8 cellular contexts compared by ENCODE assay signal in genomic region chr5:82820958-82821880, GRCh38.
DNase-seq lines count a peak whose midpoint lies in the region; ATAC-seq, FAIRE-seq and TF ChIP-seq lines count a peak whose summit lies in the region.

No MANE protein-coding gene starts in this region.

- H3K4me1 ChIP-seq in MM.1S (ENCODE audit: low read length): peaks cover 20% of the 10 kb centered on the region
- no peaks in the 10 kb centered on the region for H3K4me1 ChIP-seq in prostate gland (replicated peaks)
- peaks cover 0 to 3% of the 10 kb centered on the region in 2 experiments; a peak in 1 of 4 replicates for H3K4me1 ChIP-seq in SK-N-SH (ENCODE audit: control insufficient read depth in 1 of 2, insufficient read depth in 2 of 2, low read depth in 1 of 2, low read length in 1 of 2)

- H3K9ac ChIP-seq in MM.1S (ENCODE audit: low read length): peak overlapping the region; percentile 44; the same call in 1 of the 2 replicates
- no peak overlapping the region for H3K9ac ChIP-seq in SK-N-SH

- no peaks in the 10 kb centered on the region for H3K9me3 Mint-ChIP-seq in activated CD4-positive, alpha-beta T cell treated with anti-CD3 and anti-CD28 coated beads, Interleukin-2, amount 10 ng/mL, durations not matched to agents 24 days and 14 days
- H3K9me3 Mint-ChIP-seq in activated CD4-positive, alpha-beta T cell treated with anti-CD3 and anti-CD28 coated beads for 36 hours (ENCODE audit: low read depth): no peaks in the 10 kb centered on the region

- H3K36me3 Mint-ChIP-seq in activated CD4-positive, alpha-beta T cell treated with anti-CD3 and anti-CD28 coated beads, Interleukin-2, amount 10 ng/mL, durations not matched to agents 24 days and 14 days (ENCODE audit: low read depth): no peaks in the 10 kb centered on the region
- no peaks in the 10 kb centered on the region for H3K36me3 Mint-ChIP-seq in activated CD4-positive, alpha-beta T cell treated with anti-CD3 and anti-CD28 coated beads for 36 hours (ENCODE audit: low read depth)

- H2AFZ ChIP-seq in MM.1S (ENCODE audit: low read length) (peak overlapping the region; percentile 57), SK-N-SH (ENCODE audit: low read depth) (no peak overlapping the region)

- WGBS in prostate gland: 48% methylated on average over 10 of the region's 10 CpGs
- WGBS in SK-N-SH (ENCODE audit: low lambda C conversion rate): 57% methylated on average over 10 of the region's 10 CpGs

- H3K9me3 ChIP-seq in MM.1S (replicated peaks; ENCODE audit: insufficient read depth, low read length) (no peaks in the 10 kb centered on the region), prostate gland (no peaks in the 10 kb centered on the region), SK-N-SH (no peaks in the 10 kb centered on the region)

- H3K27me3 ChIP-seq in MM.1S (replicated peaks; ENCODE audit: insufficient read depth, low read length) (no peaks in the 10 kb centered on the region), prostate gland (replicated peaks; ENCODE audit: insufficient read depth) (no peaks in the 10 kb centered on the region), SK-N-SH (ENCODE audit: insufficient read depth) (no peaks in the 10 kb centered on the region)

- H3K79me2 ChIP-seq in MM.1S (ENCODE audit: low read length): no peaks in the 10 kb centered on the region
- no peaks in the 10 kb centered on the region for H3K79me2 ChIP-seq in SK-N-SH (ENCODE audit: insufficient read depth)

- H3K4me1 Mint-ChIP-seq in activated CD4-positive, alpha-beta T cell treated with anti-CD3 and anti-CD28 coated beads, Interleukin-2, amount 10 ng/mL, durations not matched to agents 24 days and 14 days: peaks cover 10% of the 10 kb centered on the region
- peaks cover 21% of the 10 kb centered on the region for H3K4me1 Mint-ChIP-seq in activated CD4-positive, alpha-beta T cell treated with anti-CD3 and anti-CD28 coated beads for 36 hours

- H3F3A ChIP-seq in MM.1S (ENCODE audit: insufficient read depth, low read length) (peaks cover 22% of the 10 kb centered on the region), SK-N-SH (replicated peaks; ENCODE audit: insufficient read depth) (no peaks in the 10 kb centered on the region)

- TF ChIP-seq RAD21 in SK-N-SH (IDR thresholded peaks at IDR 0.05; ENCODE audit: low read length): no peak

- peak overlapping the region; percentile 61 for H3K4me2 ChIP-seq in MM.1S (ENCODE audit: low read depth, low read length)
- no peak overlapping the region for H3K4me2 ChIP-seq in SK-N-SH

- DNase-seq in activated CD4-positive, alpha-beta T cell treated with anti-CD3 and anti-CD28 coated beads, Interleukin-2, amount 10 ng/mL, durations not matched to agents 24 days and 14 days: no peak
- no peak for DNase-seq in activated CD4-positive, alpha-beta T cell treated with anti-CD3 and anti-CD28 coated beads for 36 hours
- DNase-seq in MM.1S: peak; percentile 85
- DNase-seq in retina: peak; percentile 36
- DNase-seq in prostate gland (ENCODE audit: low spot score): no peak
- DNase-seq in H54 (ENCODE audit: insufficient read length, low spot score): no peak
- DNase-seq in SK-N-SH: no peak

- no peaks in the 10 kb centered on the region for H3K27me3 Mint-ChIP-seq in activated CD4-positive, alpha-beta T cell treated with anti-CD3 and anti-CD28 coated beads, Interleukin-2, amount 10 ng/mL, durations not matched to agents 24 days and 14 days
- H3K27me3 Mint-ChIP-seq in activated CD4-positive, alpha-beta T cell treated with anti-CD3 and anti-CD28 coated beads for 36 hours: no peaks in the 10 kb centered on the region

- no peaks in the 10 kb centered on the region for H3K9me2 ChIP-seq in MM.1S (replicated peaks; ENCODE audit: insufficient read depth, low read length)
- no peaks in the 10 kb centered on the region for H3K9me2 ChIP-seq in SK-N-SH

- CTCF ChIA-PET in activated CD4-positive, alpha-beta T cell treated with anti-CD3 and anti-CD28 coated beads for 36 hours (lab: Charles Lee): interaction anchor here (1.4 kb wide), 1 partner anchor 13 kb away, joined by 3 read pairs; no protein-coding TSS in a partner anchor
- CTCF ChIA-PET in SK-N-SH (lab: Yijun Ruan, JAX): no interaction called here

- H3K27ac ChIP-seq in MM.1S (ENCODE audit: low read length): peak overlapping the region; percentile 87
- H3K27ac ChIP-seq in prostate gland: no peak overlapping the region
- no peak overlapping the region; a peak in 1 of 4 replicates for H3K27ac ChIP-seq in SK-N-SH (ENCODE audit: low read depth in 2 of 2, low read length in 1 of 2)

- no peak for TF ChIP-seq EP300 in SK-N-SH (IDR thresholded peaks at IDR 0.05; ENCODE audit: borderline replicate concordance in 1 of 2, low read depth in 1 of 2, low read length in 1 of 2)

- H3K36me3 ChIP-seq in MM.1S (replicated peaks; ENCODE audit: insufficient read depth, low read length): no peaks in the 10 kb centered on the region
- no peaks in the 10 kb centered on the region for H3K36me3 ChIP-seq in prostate gland
- no peaks in the 10 kb centered on the region for H3K36me3 ChIP-seq in SK-N-SH (replicated peaks in 1 of 2; ENCODE audit: control insufficient read depth in 1 of 2, insufficient read depth in 2 of 2, low read length in 1 of 2)

- H3K4me3 ChIP-seq in MM.1S (ENCODE audit: low read length): peak overlapping the region; percentile 48
- no peak overlapping the region for H3K4me3 ChIP-seq in prostate gland
- H3K4me3 ChIP-seq in SK-N-SH (ENCODE audit: low read depth in 2 of 2, low read length in 1 of 2): no peak overlapping the region

- TF ChIP-seq CTCF in MM.1S (IDR thresholded peaks at IDR 0.05; ENCODE audit: low read length): no peak
- no peak for TF ChIP-seq CTCF in prostate gland (IDR thresholded peaks at IDR 0.05)
- no peak for TF ChIP-seq CTCF in SK-N-SH (IDR thresholded peaks at IDR 0.05)

- no peaks in the 10 kb centered on the region for H4K20me1 ChIP-seq in MM.1S (ENCODE audit: insufficient read depth, low read length)
- H4K20me1 ChIP-seq in SK-N-SH (ENCODE audit: insufficient read depth): no peaks in the 10 kb centered on the region

- no peak overlapping the region for H3K27ac Mint-ChIP-seq in activated CD4-positive, alpha-beta T cell treated with anti-CD3 and anti-CD28 coated beads, Interleukin-2, amount 10 ng/mL, durations not matched to agents 24 days and 14 days
- H3K27ac Mint-ChIP-seq in activated CD4-positive, alpha-beta T cell treated with anti-CD3 and anti-CD28 coated beads for 36 hours: no peak overlapping the region

- intact Hi-C loops in activated CD4-positive, alpha-beta T cell treated with anti-CD3 and anti-CD28 coated beads, Interleukin-2, amount 10 ng/mL, durations not matched to agents 24 days and 14 days (cut with micrococcal nuclease): no loop called here
- intact Hi-C loops in activated CD4-positive, alpha-beta T cell treated with anti-CD3 and anti-CD28 coated beads for 36 hours (cut with DNase I, micrococcal nuclease): no loop called here
- intact Hi-C loops in prostate gland (cut with DNase I): no loop called here

- peak overlapping the region; percentile 36 for H3K4me3 Mint-ChIP-seq in activated CD4-positive, alpha-beta T cell treated with anti-CD3 and anti-CD28 coated beads, Interleukin-2, amount 10 ng/mL, durations not matched to agents 24 days and 14 days
- H3K4me3 Mint-ChIP-seq in activated CD4-positive, alpha-beta T cell treated with anti-CD3 and anti-CD28 coated beads for 36 hours: no peak overlapping the region

- no peak for ATAC-seq in activated CD4-positive, alpha-beta T cell treated with anti-CD3 and anti-CD28 coated beads for 36 hours
- peak; percentile 87 for ATAC-seq in HG02763 (IDR thresholded peaks at IDR 0.05; ENCODE audit: unreplicated experiment)

- no peak for FAIRE-seq in H54 (lab: Jason Lieb, UNC)

- POLR2A ChIA-PET in activated CD4-positive, alpha-beta T cell treated with anti-CD3 and anti-CD28 coated beads for 36 hours (lab: Charles Lee): no interaction called here
- POLR2A ChIA-PET in SK-N-SH (lab: Yijun Ruan, JAX): no interaction called here

- TF ChIP-seq POLR2A in prostate gland (IDR thresholded peaks at IDR 0.05): no peak
- TF ChIP-seq POLR2A in H54 (IDR thresholded peaks at IDR 0.05; ENCODE audit: low read depth, low read length): no peak

TF ChIP-seq in SK-N-SH, 30 proteins besides CTCF, POLR2A, EP300 and RAD21:
- no peak for TF ChIP-seq EZH2phosphoT487 (IDR thresholded peaks at IDR 0.05; ENCODE audit: borderline replicate concordance, low read depth)
- no peak for TF ChIP-seq RXRA (IDR thresholded peaks at IDR 0.05; ENCODE audit: borderline replicate concordance, low read depth)
- TF ChIP-seq SMC3 (IDR thresholded peaks at IDR 0.05; ENCODE audit: low read depth, low read length): no peak
- no peak for TF ChIP-seq TEAD4 (IDR thresholded peaks at IDR 0.05; ENCODE audit: borderline replicate concordance, insufficient read depth)
- no peak for TF ChIP-seq POLR2AphosphoS5 (IDR thresholded peaks at IDR 0.05; ENCODE audit: low read depth, low read length)
- no peak for TF ChIP-seq YY1 (IDR thresholded peaks at IDR 0.05; ENCODE audit: low read depth)
- TF ChIP-seq, protein P1, sequence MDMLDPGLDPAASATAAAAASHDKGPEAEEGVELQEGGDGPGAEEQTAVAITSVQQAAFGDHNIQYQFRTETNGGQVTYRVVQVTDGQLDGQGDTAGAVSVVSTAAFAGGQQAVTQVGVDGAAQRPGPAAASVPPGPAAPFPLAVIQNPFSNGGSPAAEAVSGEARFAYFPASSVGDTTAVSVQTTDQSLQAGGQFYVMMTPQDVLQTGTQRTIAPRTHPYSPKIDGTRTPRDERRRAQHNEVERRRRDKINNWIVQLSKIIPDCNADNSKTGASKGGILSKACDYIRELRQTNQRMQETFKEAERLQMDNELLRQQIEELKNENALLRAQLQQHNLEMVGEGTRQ (IDR thresholded peaks at IDR 0.05; ENCODE audit: borderline replicate concordance, low read depth, low read length): no peak
- TF ChIP-seq, protein P2, sequence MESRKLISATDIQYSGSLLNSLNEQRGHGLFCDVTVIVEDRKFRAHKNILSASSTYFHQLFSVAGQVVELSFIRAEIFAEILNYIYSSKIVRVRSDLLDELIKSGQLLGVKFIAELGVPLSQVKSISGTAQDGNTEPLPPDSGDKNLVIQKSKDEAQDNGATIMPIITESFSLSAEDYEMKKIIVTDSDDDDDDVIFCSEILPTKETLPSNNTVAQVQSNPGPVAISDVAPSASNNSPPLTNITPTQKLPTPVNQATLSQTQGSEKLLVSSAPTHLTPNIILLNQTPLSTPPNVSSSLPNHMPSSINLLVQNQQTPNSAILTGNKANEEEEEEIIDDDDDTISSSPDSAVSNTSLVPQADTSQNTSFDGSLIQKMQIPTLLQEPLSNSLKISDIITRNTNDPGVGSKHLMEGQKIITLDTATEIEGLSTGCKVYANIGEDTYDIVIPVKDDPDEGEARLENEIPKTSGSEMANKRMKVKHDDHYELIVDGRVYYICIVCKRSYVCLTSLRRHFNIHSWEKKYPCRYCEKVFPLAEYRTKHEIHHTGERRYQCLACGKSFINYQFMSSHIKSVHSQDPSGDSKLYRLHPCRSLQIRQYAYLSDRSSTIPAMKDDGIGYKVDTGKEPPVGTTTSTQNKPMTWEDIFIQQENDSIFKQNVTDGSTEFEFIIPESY (IDR thresholded peaks at IDR 0.05; ENCODE audit: borderline replicate concordance, low read depth): no peak

Comparison
In these comparisons a context has a peak if more than half of its experiments do, and no peak if none do; other contexts are left out.
1. DNase-seq: peak in MM.1S (single experiment) and retina (single experiment); none in activated CD4-positive, alpha-beta T cell treated with anti-CD3 and anti-CD28 coated beads, Interleukin-2, amount 10 ng/mL, durations not matched to agents 24 days and 14 days (single experiment), activated CD4-positive, alpha-beta T cell treated with anti-CD3 and anti-CD28 coated beads for 36 hours (single experiment), prostate gland (single experiment), H54 (single experiment) and SK-N-SH (single experiment).